10 cellular contexts compared by ENCODE assay signal in the genomic region with DNA sequence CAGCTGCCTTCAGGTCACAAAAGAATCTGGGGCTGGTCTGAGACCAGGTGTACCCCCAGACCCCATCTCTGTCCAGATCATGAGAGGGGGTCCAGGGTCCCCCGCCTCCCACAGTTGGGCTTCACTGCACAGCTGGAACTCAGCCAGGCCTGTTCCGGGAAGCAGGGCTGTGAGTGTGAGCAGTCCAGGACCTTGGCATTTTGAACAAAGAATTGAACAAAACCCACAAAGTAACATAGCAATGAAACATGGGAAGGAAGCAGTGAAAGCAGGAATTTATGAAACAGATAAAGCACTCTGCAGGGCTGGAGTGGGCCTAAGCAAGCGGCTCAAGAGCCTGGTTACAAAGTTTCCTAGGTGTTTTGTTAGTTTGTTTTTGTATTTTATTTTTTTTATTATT. TPM values are rescaled to one million over a fixed set of nuclear protein-coding genes. Genes with fewer than 3 reads are reported as not detected.
DNase-seq lines count a peak whose midpoint lies in the region; FAIRE-seq and TF ChIP-seq lines count a peak whose summit lies in the region.
"Not testable (repeated sequence)": the region's sequence is repeated elsewhere in the genome, so short reads cannot be mapped to it uniquely, and the experiment has no call there.
"Had no signal": no experiment of that assay in that cellular context is flagged by ENCODE, and none has a peak within 500 bp of the region (broad histone marks: within the 10 kb centered on the region; RNA-seq: fewer than 3 reads in every experiment).

No MANE protein-coding gene starts in this region.

- not testable (repeated sequence) for H3K36me3 Mint-ChIP-seq in astrocyte (ENCODE audit: low read depth, unreplicated experiment)

- H2BK12ac ChIP-seq in neuronal stem cell (ENCODE audit: low read length), result not testable (repeated sequence)

- not testable (repeated sequence) for H3K79me2 ChIP-seq in astrocyte (ENCODE audit: insufficient read depth, low read length)

- H3K9ac ChIP-seq in astrocyte (ENCODE audit: low read length); neuronal stem cell (ENCODE audit: low read depth, low read length, poor library complexity): not testable (repeated sequence)

- H2BK15ac ChIP-seq in neuronal stem cell (ENCODE audit: low read length), result not testable (repeated sequence)

- H3K9me3 ChIP-seq in astrocyte (ENCODE audit: insufficient read depth, low read depth, low read length); neuronal stem cell (replicated peaks in 1 of 2; ENCODE audit: control insufficient read depth in 2 of 2, insufficient read depth in 1 of 2, low read depth in 1 of 2, low read length in 2 of 2); testis: not testable (repeated sequence)

- not testable (repeated sequence) for H2BK5ac ChIP-seq in neuronal stem cell (ENCODE audit: low read length)

- H3K18ac ChIP-seq in neuronal stem cell (ENCODE audit: low read length), result not testable (repeated sequence)

- not testable (repeated sequence) for H2AK5ac ChIP-seq in neuronal stem cell (ENCODE audit: low read depth, low read length)

- H4K20me1 ChIP-seq in astrocyte (ENCODE audit: insufficient read depth, low read length), result not testable (repeated sequence)

- H3K4ac ChIP-seq in neuronal stem cell (ENCODE audit: low read length), result not testable (repeated sequence)

- not testable (repeated sequence) for H3K9me3 Mint-ChIP-seq in astrocyte (ENCODE audit: unreplicated experiment)

- not testable (repeated sequence) for H3K4me1 ChIP-seq in astrocyte (ENCODE audit: insufficient read depth, low read length); neuronal stem cell (ENCODE audit: control insufficient read depth in 2 of 2, insufficient read depth in 1 of 2, low read depth in 1 of 2, low read length in 2 of 2)
- peaks cover 16% of the 10 kb centered on the region for H3K4me1 ChIP-seq in testis

- H2BK120ac ChIP-seq in neuronal stem cell (ENCODE audit: low read depth, low read length), result not testable (repeated sequence)

- not testable (repeated sequence) for H3K14ac ChIP-seq in neuronal stem cell (ENCODE audit: low read length)

- intact Hi-C loops in testis (cut with DNase I; ENCODE audit: low total_unique reads), result not testable (repeated sequence)

- H2AFZ ChIP-seq in astrocyte (ENCODE audit: low read depth, low read length), result not testable (repeated sequence)
- peak overlapping the region; percentile 45 for H2AFZ ChIP-seq in neuronal stem cell (ENCODE audit: low read length)

- WGBS in neuronal stem cell (ENCODE audit: extremely low coverage in 2 of 2, insufficient read length in 2 of 2, insufficient replicate concordance in 1 of 2), 2 donors, result no CpG with 5 or more reads among the region's 3 CpGs
- 28 to 30% methylated on average over 3 of the region's 3 CpGs for WGBS in testis, 2 donors

- not testable (repeated sequence) for H3K79me1 ChIP-seq in neuronal stem cell (ENCODE audit: low read depth, low read length)

- not testable (repeated sequence) for H3K27ac ChIP-seq in astrocyte (ENCODE audit: low read depth, low read length); neuronal stem cell (replicated peaks; ENCODE audit: low read length)
- peak overlapping the region in 1 of 2 donors; percentile 17 for H3K27ac ChIP-seq in testis

- not testable (repeated sequence) for H3K27ac Mint-ChIP-seq in astrocyte (ENCODE audit: unreplicated experiment)

- TF ChIP-seq CTCF in astrocyte (IDR thresholded peaks at IDR 0.05; ENCODE audit: insufficient read depth, low read depth, low read length); choroid plexus epithelial cell (conservative IDR thresholded peaks at IDR 0.05; ENCODE audit: low read depth, low read length); fibroblast of the aortic adventitia (IDR thresholded peaks at IDR 0.05; ENCODE audit: insufficient read depth, low read length); testis (IDR thresholded peaks at IDR 0.05): not testable (repeated sequence)

- H3K23ac ChIP-seq in neuronal stem cell (ENCODE audit: low read depth, low read length, poor library complexity), result not testable (repeated sequence)

- not testable (repeated sequence) for H3K4me3 Mint-ChIP-seq in astrocyte (ENCODE audit: unreplicated experiment)

- not testable (repeated sequence) for TF ChIP-seq POLR2A in H54 (IDR thresholded peaks at IDR 0.05; ENCODE audit: low read depth, low read length); testis (IDR thresholded peaks at IDR 0.05)

- H3K27me3 ChIP-seq in astrocyte (ENCODE audit: insufficient read depth, low read length); neuronal stem cell (ENCODE audit: control insufficient read depth in 3 of 3, insufficient read depth in 3 of 3, low read depth in 1 of 3, low read length in 3 of 3); testis: not testable (repeated sequence)

- not testable (repeated sequence) for H3K36me3 ChIP-seq in astrocyte (ENCODE audit: insufficient read depth, low read length); neuronal stem cell (replicated peaks in 1 of 2; ENCODE audit: control insufficient read depth in 2 of 2, insufficient read depth in 2 of 2, low read length in 2 of 2); testis (ENCODE audit: low read depth, missing control alignments)

- not testable (repeated sequence) for H3K27me3 Mint-ChIP-seq in astrocyte (ENCODE audit: low read depth, unreplicated experiment)

- not testable (repeated sequence) for H3K4me1 Mint-ChIP-seq in astrocyte (ENCODE audit: low read depth, unreplicated experiment)

- FAIRE-seq in H54 (lab: Jason Lieb, UNC); astrocyte (lab: Jason Lieb, UNC): not testable (repeated sequence)

- peak; percentile 4 for DNase-seq in AG08396 (ENCODE audit: low spot score)
- DNase-seq in H54 (ENCODE audit: insufficient read length, low spot score), result peak; percentile 1
- DNase-seq in astrocyte (ENCODE audit: low read depth), result peak; percentile 29
- peak; percentile 30 for DNase-seq in choroid plexus epithelial cell (ENCODE audit: low read depth)
- DNase-seq in fibroblast of the aortic adventitia (ENCODE audit: low read depth), result peak; percentile 32
- peak; percentile 24 for DNase-seq in left kidney (ENCODE audit: low read depth, low spot score)
- not testable (repeated sequence) for DNase-seq in neuronal stem cell (ENCODE audit: low spot score)
- DNase-seq in testis, result peak; percentile 33

- H4K91ac ChIP-seq in neuronal stem cell (ENCODE audit: low read depth, low read length, poor library complexity), result not testable (repeated sequence)

- H4K8ac ChIP-seq in neuronal stem cell (ENCODE audit: low read depth, low read length), result not testable (repeated sequence)

- not testable (repeated sequence) for H3K4me2 ChIP-seq in astrocyte (ENCODE audit: low read length); neuronal stem cell (ENCODE audit: insufficient read depth, low read length, poor library complexity, severe bottlenecking)

- not testable (repeated sequence) for H3K4me3 ChIP-seq in astrocyte (ENCODE audit: insufficient read depth, low read depth, low read length); choroid plexus epithelial cell (ENCODE audit: low read depth, low read length); fibroblast of the aortic adventitia (ENCODE audit: low read depth, low read length); neuronal stem cell (ENCODE audit: low read length in 2 of 2); testis

RNA-seq across cellular contexts. Expression of a gene that starts 25.1 kb away (rescaled TPM):
- 1.4 and 3.6 TPM in 2 replicates for total RNA-seq in astrocyte
- total RNA-seq in fibroblast of the aortic adventitia (ENCODE audit: low replicate concordance), result 0.09 and 0.90 TPM in 2 replicates
- polyA plus RNA-seq in neuronal stem cell (2013, experiment 1 of 2), result 6.3 TPM
- 6.5 TPM for polyA plus RNA-seq in neuronal stem cell (2013, experiment 2 of 2)
- total RNA-seq in testis, result 10 to 100 TPM in 1 of 2 donors, 1 to 10 TPM in 1; 7.9 to 31.9 TPM
- 3.1 TPM for polyA plus RNA-seq in testis (ENCODE audit: insufficient read depth, low read depth, low replicate concordance)
- total RNA-seq: GM23338 had no signal
- polyA plus RNA-seq: CD4-positive, alpha-beta memory T cell had no signal

RNA-seq across cellular contexts. Expression of a gene that starts 53.1 kb away (rescaled TPM):
- total RNA-seq in astrocyte (49.2 and 49.5 TPM in 2 replicates), fibroblast of the aortic adventitia (ENCODE audit: low replicate concordance) (37.9 and 39.7 TPM in 2 replicates), testis (10 to 100 TPM; 33.6 to 38.6 TPM)
- polyA plus RNA-seq in neuronal stem cell (2013, experiment 1 of 2), result 20.8 TPM
- 22.7 TPM for polyA plus RNA-seq in neuronal stem cell (2013, experiment 2 of 2)
- polyA plus RNA-seq in testis (ENCODE audit: insufficient read depth, low read depth, low replicate concordance), result 9.4 TPM
